27 cellular contexts compared by ENCODE assay signal in the genomic region with DNA sequence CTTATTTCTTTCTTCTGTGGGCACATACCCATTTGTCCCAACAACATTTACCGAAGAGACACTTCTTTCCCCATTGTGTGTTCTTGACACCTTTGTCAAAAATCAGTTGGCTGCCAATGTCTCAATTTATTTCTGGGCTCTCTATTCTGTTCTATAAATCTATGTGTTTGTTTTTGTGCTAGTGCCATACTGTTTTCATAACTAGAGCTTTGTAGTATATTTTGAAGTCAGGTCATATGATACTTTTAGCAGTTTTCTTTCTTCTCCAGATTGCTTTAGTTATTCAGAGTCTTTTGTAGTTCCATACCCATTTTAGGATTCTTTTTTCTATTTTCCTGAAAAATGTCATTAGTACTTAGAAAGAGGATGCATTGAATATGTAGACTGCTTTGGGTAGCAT.
"Had no signal": no experiment of that assay in that cellular context is flagged by ENCODE, and none has a peak within 500 bp of the region (broad histone marks: within the 10 kb centered on the region; RNA-seq: fewer than 3 reads in every experiment).

No MANE protein-coding gene starts in this region.

- H3K4me1 ChIP-seq: stomach, suprapubic skin, testis, thyroid gland, tibial artery, tibial nerve, transverse colon, upper lobe of left lung, upper lobe of right lung, uterus, vagina had no signal

- H3K27me3 Mint-ChIP-seq: stimulated activated memory B cell treated with anti-CD40 and anti-IgM and Interleukin-4, amounts not matched to agents 10 μg/mL and 1 μg/mL and 100 μg/mL, for 72 hours; stimulated activated naive B cell treated with anti-CD40 and anti-IgM and Interleukin-4, amounts not matched to agents 10 μg/mL and 1 μg/mL and 100 μg/mL, for 72 hours; stimulated activated naive CD8-positive, alpha-beta T cell treated with anti-CD3 and anti-CD28 coated beads, Interleukin-15, amount 100 ng/mL, for 72 hours; stimulated activated naive CD8-positive, alpha-beta T cell treated with anti-CD3 and anti-CD28 coated beads, Interleukin-15, Interleukin-2, amounts not matched to agents 100 ng/mL and 50 ng/mL, for 24 hours; type B pancreatic cell had no signal

- DNase-seq: stimulated activated CD4-positive, alpha-beta T cell treated with anti-CD3 and anti-CD28 coated beads, Interleukin-2, amount 100 ng/mL, for 48 hours; stimulated activated CD4-positive, alpha-beta T cell treated with anti-CD3 and anti-CD28 coated beads, Interleukin-4, amount 100 ng/mL, for 1 hour; stimulated activated CD4-positive, alpha-beta T cell treated with anti-CD3 and anti-CD28 coated beads, Interleukin-4, amount 100 ng/mL, for 24 hours; stimulated activated CD4-positive, alpha-beta T cell treated with anti-CD3 and anti-CD28 coated beads, Interleukin-4, amount 100 ng/mL, for 4 hours; stimulated activated CD8-positive, alpha-beta memory T cell treated with anti-CD3 and anti-CD28 coated beads, Interleukin-4, amount 100 ng/mL, for 48 hours; stimulated activated naive B cell treated with anti-CD40 and anti-IgM and Interleukin-4, amounts not matched to agents 10 μg/mL and 1 μg/mL and 100 μg/mL, for 72 hours; stimulated activated naive CD4-positive, alpha-beta T cell; stimulated activated naive CD4-positive, alpha-beta T cell treated with Interleukin-2 at 50 U/mL for 16 hours; stimulated activated naive CD8-positive, alpha-beta T cell treated with anti-CD3 and anti-CD28 coated beads, Interleukin-15, amount 100 ng/mL, for 72 hours; stimulated activated naive CD8-positive, alpha-beta T cell treated with anti-CD3 and anti-CD28 coated beads, Interleukin-15, Interleukin-2, amounts not matched to agents 100 U/mL and 50 U/mL, for 24 hours; stomach; substantia nigra; testis; thyroid gland; tibial artery; transverse colon; upper lobe of left lung; upper lobe of right lung; uterus had no signal

- H3K27ac Mint-ChIP-seq: stimulated activated effector memory CD8-positive, alpha-beta T cell treated with anti-CD3 and anti-CD28 coated beads, Interleukin-12 subunit alpha, Interleukin-12 subunit beta, amount 100 ng/mL, for 72 hours; stimulated activated memory B cell treated with anti-CD40 and anti-IgM and Interleukin-4, amounts not matched to agents 10 μg/mL and 1 μg/mL and 100 μg/mL, for 72 hours; stimulated activated naive B cell treated with anti-CD40 and anti-IgM and Interleukin-4, amounts not matched to agents 10 μg/mL and 1 μg/mL and 100 μg/mL, for 72 hours; stimulated activated naive CD8-positive, alpha-beta T cell treated with anti-CD3 and anti-CD28 coated beads, Interleukin-15, amount 100 ng/mL, for 72 hours; stimulated activated naive CD8-positive, alpha-beta T cell treated with anti-CD3 and anti-CD28 coated beads, Interleukin-15, Interleukin-2, amounts not matched to agents 100 ng/mL and 50 ng/mL, for 24 hours; type B pancreatic cell had no signal

- H3K9me3 ChIP-seq: testis, thyroid gland, vagina had no signal

- H3K27ac ChIP-seq: stomach, suprapubic skin, testis, thoracic aorta, thyroid gland, tibial artery, tibial nerve, transverse colon, upper lobe of left lung, upper lobe of right lung, uterus, vagina had no signal

- H3K4me3 ChIP-seq: stomach, suprapubic skin, testis, thoracic aorta, thyroid gland, tibial artery, tibial nerve, transverse colon, upper lobe of left lung, upper lobe of right lung, uterus, vagina had no signal

- H3K36me3 Mint-ChIP-seq: stimulated activated effector memory CD8-positive, alpha-beta T cell treated with anti-CD3 and anti-CD28 coated beads, Interleukin-12 subunit alpha, Interleukin-12 subunit beta, amount 100 ng/mL, for 72 hours; stimulated activated memory B cell treated with anti-CD40 and anti-IgM and Interleukin-4, amounts not matched to agents 10 μg/mL and 1 μg/mL and 100 μg/mL, for 72 hours; stimulated activated naive B cell treated with anti-CD40 and anti-IgM and Interleukin-4, amounts not matched to agents 10 μg/mL and 1 μg/mL and 100 μg/mL, for 72 hours had no signal

- H3K27me3 ChIP-seq: stomach, suprapubic skin, testis, thyroid gland, tibial artery, tibial nerve, transverse colon, upper lobe of left lung, upper lobe of right lung, uterus, vagina had no signal

- H3K4me1 Mint-ChIP-seq: stimulated activated effector memory CD8-positive, alpha-beta T cell treated with anti-CD3 and anti-CD28 coated beads, Interleukin-12 subunit alpha, Interleukin-12 subunit beta, amount 100 ng/mL, for 72 hours; stimulated activated memory B cell treated with anti-CD40 and anti-IgM and Interleukin-4, amounts not matched to agents 10 μg/mL and 1 μg/mL and 100 μg/mL, for 72 hours; stimulated activated naive B cell treated with anti-CD40 and anti-IgM and Interleukin-4, amounts not matched to agents 10 μg/mL and 1 μg/mL and 100 μg/mL, for 72 hours; stimulated activated naive CD8-positive, alpha-beta T cell treated with anti-CD3 and anti-CD28 coated beads, Interleukin-15, amount 100 ng/mL, for 72 hours had no signal

- H3K36me3 ChIP-seq: stomach, suprapubic skin, thoracic aorta, thyroid gland, tibial artery, tibial nerve, upper lobe of left lung, upper lobe of right lung, vagina had no signal

- H3K4me3 Mint-ChIP-seq: stimulated activated effector memory CD8-positive, alpha-beta T cell treated with anti-CD3 and anti-CD28 coated beads, Interleukin-12 subunit alpha, Interleukin-12 subunit beta, amount 100 ng/mL, for 72 hours; stimulated activated memory B cell treated with anti-CD40 and anti-IgM and Interleukin-4, amounts not matched to agents 10 μg/mL and 1 μg/mL and 100 μg/mL, for 72 hours; stimulated activated naive B cell treated with anti-CD40 and anti-IgM and Interleukin-4, amounts not matched to agents 10 μg/mL and 1 μg/mL and 100 μg/mL, for 72 hours; stimulated activated naive CD8-positive, alpha-beta T cell treated with anti-CD3 and anti-CD28 coated beads, Interleukin-15, amount 100 ng/mL, for 72 hours; stimulated activated naive CD8-positive, alpha-beta T cell treated with anti-CD3 and anti-CD28 coated beads, Interleukin-15, Interleukin-2, amounts not matched to agents 100 ng/mL and 50 ng/mL, for 24 hours; type B pancreatic cell had no signal
